ENCODE assay signal across 33 cellular contexts in the genomic region with DNA sequence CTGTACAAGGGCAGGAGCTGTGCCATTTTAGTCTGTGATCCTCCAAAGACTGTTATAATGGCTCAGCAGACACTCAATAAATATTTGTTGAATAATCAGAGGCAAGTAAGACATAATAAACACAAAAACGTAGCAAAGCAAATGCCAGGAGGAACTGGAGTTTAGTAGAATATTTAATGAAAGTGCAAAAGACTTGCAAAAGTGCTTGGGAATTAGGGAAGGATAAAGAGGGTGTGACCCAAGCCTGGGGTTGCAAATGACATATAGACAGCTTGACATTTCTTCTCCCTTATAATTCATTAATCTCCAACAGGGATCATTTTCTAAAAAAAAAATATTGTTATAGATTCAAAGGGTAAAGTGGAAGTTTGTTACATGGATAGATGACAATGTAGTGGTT.
"Had no signal": no experiment of that assay in that cellular context is flagged by ENCODE, and none has a peak within 500 bp of the region (broad histone marks: within the 10 kb centered on the region; RNA-seq: fewer than 3 reads in every experiment).

No MANE protein-coding gene starts in this region.

- H3K36me3 ChIP-seq: MG63 had no signal

- H3K9me3 ChIP-seq: MG63 had no signal

- DNase-seq: Karpas-422, Kasumi-1, MG63, MM.1S, MV-4-11, NCI-H1048, NCI-H1092, NCI-H1092 treated with DMSO at 0.1 percent for 48 hours, NCI-H1105, NCI-H1105 treated with DMSO at 0.1 percent for 48 hours, NCI-H1417, NCI-H1417 treated with DMSO at 0.1 percent for 48 hours, NCI-H1436, NCI-H1436 treated with DMSO at 0.1 percent for 48 hours, NCI-H146, NCI-H1694, NCI-H1694 treated with DMSO at 0.1 percent for 48 hours, NCI-H187, NCI-H187 treated with DMSO at 0.1 percent for 48 hours, NCI-H1930, NCI-H2029, NCI-H2029 treated with DMSO at 0.1 percent for 48 hours, NCI-H2081, NCI-H2081 treated with DMSO at 0.1 percent for 48 hours, NCI-H2107, NCI-H2171, NCI-H2171 treated with DMSO at 0.1 percent for 48 hours, NCI-H2227 treated with DMSO at 0.1 percent for 48 hours, NCI-H345, NCI-H446, NCI-H446 treated with DMSO at 0.1 percent for 48 hours, NCI-H510A, NCI-H510A treated with DMSO at 0.1 percent for 48 hours had no signal

- H3K4me3 ChIP-seq: MG63 had no signal

- H3K27me3 ChIP-seq: MG63 had no signal
